9 cellular contexts compared by ENCODE assay signal in the genomic region with DNA sequence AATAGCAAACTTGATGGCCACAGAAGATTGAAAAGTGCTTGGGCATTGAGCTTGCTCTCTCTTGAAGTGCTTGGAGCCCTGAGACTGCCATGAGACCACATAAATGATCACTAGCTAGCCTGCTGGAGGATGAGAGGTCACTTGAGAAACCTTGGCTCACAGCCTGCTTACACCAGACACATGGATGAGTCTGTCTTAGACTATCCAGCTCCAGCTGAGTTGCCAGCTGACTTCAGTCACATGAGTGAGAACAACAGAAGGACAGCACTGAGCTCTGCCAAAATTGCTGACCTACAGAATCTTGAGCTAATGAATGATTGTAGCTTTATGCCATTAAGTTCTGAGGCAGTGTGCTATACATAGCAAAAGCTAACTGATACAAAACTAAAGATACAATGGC. TPM values are rescaled to one million over a fixed set of nuclear protein-coding genes. Genes with fewer than 3 reads are reported as not detected.
A peak's percentile ranks its signal among the peaks of the same experiment; 100 is the strongest.
DNase-seq lines count a peak whose midpoint lies in the region; ATAC-seq lines count a peak whose summit lies in the region.
"Had no signal": no experiment of that assay in that cellular context is flagged by ENCODE, and none has a peak within 500 bp of the region (broad histone marks: within the 10 kb centered on the region; RNA-seq: fewer than 3 reads in every experiment).

No MANE protein-coding gene starts in this region.

- H3K4me3 ChIP-seq in mesendoderm (ENCODE audit: low read length), result no peak overlapping the region

- H2AK5ac ChIP-seq in mesendoderm (ENCODE audit: low read length), result no peak overlapping the region

- no peaks in the 10 kb centered on the region for H3K27me3 ChIP-seq in mesendoderm (ENCODE audit: insufficient read depth, low read length, poor library complexity)

- H3K79me2 ChIP-seq in mesendoderm (ENCODE audit: control insufficient read depth, insufficient read depth, low read length), result no peaks in the 10 kb centered on the region

- no peaks in the 10 kb centered on the region for H3K79me1 ChIP-seq in mesendoderm (ENCODE audit: low read length)

- no peak overlapping the region for H3K56ac ChIP-seq in mesendoderm (ENCODE audit: low read length)

- DNase-seq in DMS53 treated with DMSO at 0.1 percent for 48 hours (lab: John Stamatoyannopoulos, UW; ENCODE audit: unreplicated experiment), result peak; percentile 33
- DNase-seq in NCI-H510A treated with DMSO at 0.1 percent for 48 hours (lab: John Stamatoyannopoulos, UW), result peak; percentile 49
- DNase-seq in epithelial cell of prostate (ENCODE audit: low read depth, low spot score), result no peak
- DNase-seq in mucosa of gallbladder (ENCODE audit: low spot score), result peak; percentile 67
- no peak for DNase-seq in NCI-H1930 (lab: John Stamatoyannopoulos, UW)
- DNase-seq in NOMO-1 treated with dmso at 0.1 percent for 144 hours (lab: John Stamatoyannopoulos, UW; ENCODE audit: unreplicated experiment), result no peak
- no peak for DNase-seq in mesendoderm
- DNase-seq: activated CD4-positive, alpha-beta T cell treated with anti-CD3 and anti-CD28 coated beads, Interleukin-2, amount 50 U/mL, for 48 hours had no signal

- no peak overlapping the region for H2BK15ac ChIP-seq in mesendoderm (replicated peaks; ENCODE audit: low read depth)

- H3K27ac ChIP-seq in epithelial cell of prostate (peak overlapping the region; percentile 38), mesendoderm (ENCODE audit: low read depth, low read length) (no peak overlapping the region)

- H3K4me1 ChIP-seq in mesendoderm (ENCODE audit: control insufficient read depth, low read depth, low read length), result no peaks in the 10 kb centered on the region

- H3K23ac ChIP-seq in mesendoderm (ENCODE audit: low read length), result no peak overlapping the region

- ATAC-seq in HG03439 (IDR thresholded peaks at IDR 0.05; ENCODE audit: unreplicated experiment), result no peak

- no peak overlapping the region for H2BK5ac ChIP-seq in mesendoderm (ENCODE audit: low read length)

- no peak overlapping the region for H3K4me2 ChIP-seq in mesendoderm (ENCODE audit: low read length)

- no peak overlapping the region for H3K9ac ChIP-seq in mesendoderm (ENCODE audit: low read length)

- no peak overlapping the region for H3K4ac ChIP-seq in mesendoderm (ENCODE audit: low read depth, low read length)

- H3K36me3 ChIP-seq in mesendoderm (ENCODE audit: control insufficient read depth, insufficient read depth, low read length), result no peaks in the 10 kb centered on the region

- no peak overlapping the region for H4K8ac ChIP-seq in mesendoderm (ENCODE audit: low read depth, low read length)

- no peak overlapping the region for H4K5ac ChIP-seq in mesendoderm (ENCODE audit: low read length)

- H2BK120ac ChIP-seq in mesendoderm (ENCODE audit: low read depth, low read length), result no peak overlapping the region

- no peak overlapping the region for H3K18ac ChIP-seq in mesendoderm (ENCODE audit: low read length)

RNA-seq across cellular contexts. Expression of a gene that starts 18.1 kb away (rescaled TPM):
- 17.4 TPM for total RNA-seq in mucosa of gallbladder
- polyA plus RNA-seq in mesendoderm (2013, experiment 1 of 2), result 2.7 TPM
- polyA plus RNA-seq in mesendoderm (2013, experiment 2 of 2), result 2.9 TPM

Comparison
In these comparisons a context has a peak if more than half of its experiments do, and no peak if none do; other contexts are left out.
1. DNase-seq: peak in DMS53 treated with DMSO at 0.1 percent for 48 hours (single experiment), NCI-H510A treated with DMSO at 0.1 percent for 48 hours (single experiment) and mucosa of gallbladder (single experiment); none in epithelial cell of prostate (single experiment), NCI-H1930 (0 of 2), NOMO-1 treated with dmso at 0.1 percent for 144 hours (single experiment) and mesendoderm (single experiment).